Comparison of ENCODE assay signal across 8 cellular contexts in genomic region chr1:150696151-150696550, GRCh38. TPM values are rescaled to one million over a fixed set of nuclear protein-coding genes. Genes with fewer than 3 reads are reported as not detected.
DNase-seq lines count a peak whose midpoint lies in the region; ATAC-seq, FAIRE-seq and TF ChIP-seq lines count a peak whose summit lies in the region.

No MANE protein-coding gene starts in this region.

- ATAC-seq in right lobe of liver (no peak), aorta (ENCODE audit: low FRiP score) (no peak), GM21390 (IDR thresholded peaks at IDR 0.05; ENCODE audit: unreplicated experiment) (no peak), HG03460 (IDR thresholded peaks at IDR 0.05; ENCODE audit: unreplicated experiment) (no peak)

- peaks cover 20% of the 10 kb centered on the region for H3K79me2 ChIP-seq in astrocyte (ENCODE audit: insufficient read depth, low read length)

- FAIRE-seq in astrocyte (lab: Jason Lieb, UNC), result no peak

- H3K27me3 ChIP-seq in left ventricle myocardium inferior (ENCODE audit: low read depth) (no peaks in the 10 kb centered on the region), astrocyte (ENCODE audit: insufficient read depth, low read length) (no peaks in the 10 kb centered on the region), right lobe of liver (no peaks in the 10 kb centered on the region), aorta (ENCODE audit: control insufficient read depth in 1 of 2, insufficient read depth in 2 of 2, low read length in 1 of 2) (no peaks in the 10 kb centered on the region)

- TF ChIP-seq CTCF in left ventricle myocardium inferior (IDR thresholded peaks at IDR 0.05; ENCODE audit: borderline replicate concordance) (no peak), astrocyte (IDR thresholded peaks at IDR 0.05; ENCODE audit: insufficient read depth, low read depth, low read length) (no peak), right lobe of liver (IDR thresholded peaks at IDR 0.05) (no peak)

- peaks cover 5% of the 10 kb centered on the region for H3K4me1 Mint-ChIP-seq in astrocyte (ENCODE audit: low read depth, unreplicated experiment)

- intact Hi-C loops in left ventricle myocardium inferior (cut with micrococcal nuclease), result no loop called here
- intact Hi-C loops in cardiac septum (cut with DNase I), result loop anchor here (5.0 kb wide), 1 partner anchor 134 kb away; no protein-coding TSS in a partner anchor
- intact Hi-C loops in right lobe of liver (cut with DNase I), result no loop called here
- intact Hi-C loops in aorta (cut with DNase I), result no loop called here

- H4K20me1 ChIP-seq in astrocyte (ENCODE audit: insufficient read depth, low read length), result peaks cover 4% of the 10 kb centered on the region

- H2AFZ ChIP-seq in astrocyte (ENCODE audit: low read depth, low read length), result no peak overlapping the region

- peak overlapping the region; percentile 77 for H3K9ac ChIP-seq in astrocyte (ENCODE audit: low read length)

- DNase-seq in left ventricle myocardium inferior (no peak), cardiac septum (ENCODE audit: low spot score) (no peak), astrocyte (ENCODE audit: low read depth) (no peak), right lobe of liver (no peak), aorta (no peak), NCI-H446 treated with DMSO at 0.1 percent for 48 hours (lab: John Stamatoyannopoulos, UW) (no peak)

- H3K27ac Mint-ChIP-seq in astrocyte (ENCODE audit: unreplicated experiment), result peak overlapping the region; percentile 67

- TF ChIP-seq POLR2A in right lobe of liver (IDR thresholded peaks at IDR 0.05), result no peak

- H3K36me3 ChIP-seq in left ventricle myocardium inferior, result peaks cover 36% of the 10 kb centered on the region
- peaks cover 9% of the 10 kb centered on the region for H3K36me3 ChIP-seq in astrocyte (ENCODE audit: insufficient read depth, low read length)
- H3K36me3 ChIP-seq in right lobe of liver, result peaks cover 0 to 31% (median 12%) of the 10 kb centered on the region in 4 donors
- H3K36me3 ChIP-seq in aorta (ENCODE audit: control insufficient read depth in 1 of 2, insufficient read depth in 2 of 2, low read length in 1 of 2), result no peaks in the 10 kb centered on the region

- H3K9me3 ChIP-seq in left ventricle myocardium inferior (replicated peaks) (no peaks in the 10 kb centered on the region), astrocyte (ENCODE audit: insufficient read depth, low read depth, low read length) (no peaks in the 10 kb centered on the region), right lobe of liver (no peaks in the 10 kb centered on the region), aorta (ENCODE audit: control insufficient read depth, low read length) (no peaks in the 10 kb centered on the region)

- no peaks in the 10 kb centered on the region for H3K27me3 Mint-ChIP-seq in astrocyte (ENCODE audit: low read depth, unreplicated experiment)

- peak overlapping the region; percentile 100 for H3K4me3 Mint-ChIP-seq in astrocyte (ENCODE audit: unreplicated experiment)

- WGBS in right lobe of liver (ENCODE audit: insufficient coverage, low coverage, low lambda C conversion rate, missing lambda C conversion rate), result 2% methylated on average over 1 of the region's 1 CpG
- 25 to 30% methylated on average over 1 of the region's 1 CpG for WGBS in aorta, 2 donors

- H3K36me3 Mint-ChIP-seq in astrocyte (ENCODE audit: low read depth, unreplicated experiment), result no peaks in the 10 kb centered on the region

- peaks cover 33% of the 10 kb centered on the region for H3K4me1 ChIP-seq in left ventricle myocardium inferior
- peaks cover 7% of the 10 kb centered on the region for H3K4me1 ChIP-seq in astrocyte (ENCODE audit: insufficient read depth, low read length)
- H3K4me1 ChIP-seq in right lobe of liver, result peaks cover 0 to 16% (median 1%) of the 10 kb centered on the region in 4 donors
- no peaks in the 10 kb centered on the region for H3K4me1 ChIP-seq in aorta (ENCODE audit: control insufficient read depth in 1 of 2, insufficient read depth in 2 of 2, low read length in 2 of 2)

- no peaks in the 10 kb centered on the region for H3K9me3 Mint-ChIP-seq in astrocyte (ENCODE audit: unreplicated experiment)

- H3K4me2 ChIP-seq in astrocyte (ENCODE audit: low read length), result peak overlapping the region; percentile 83

- H3K4me3 ChIP-seq in left ventricle myocardium inferior, result peak overlapping the region; percentile 79
- H3K4me3 ChIP-seq in astrocyte (ENCODE audit: insufficient read depth, low read depth, low read length), result peak overlapping the region; percentile 97
- peak overlapping the region; percentile 63 to 70 (median 67) for H3K4me3 ChIP-seq in right lobe of liver
- H3K4me3 ChIP-seq in aorta (ENCODE audit: low read length in 2 of 2), result peak overlapping the region; percentile 79 to 85

- H3K27ac ChIP-seq in left ventricle myocardium inferior (replicated peaks) (peak overlapping the region; percentile 78), astrocyte (ENCODE audit: low read depth, low read length) (no peak overlapping the region), right lobe of liver (no peak overlapping the region), aorta (ENCODE audit: low read depth in 1 of 2, low read length in 2 of 2) (no peak overlapping the region)

RNA-seq across cellular contexts. Expression of gene GOLPH3L, which starts 0.8 kb away (rescaled TPM):
- total RNA-seq in left ventricle myocardium inferior (16.9 TPM), cardiac septum (12.6 TPM), astrocyte (20.9 and 21.3 TPM in 2 replicates), right lobe of liver (10 to 100 TPM in 4 of 6 experiments, 1 to 10 TPM in 2; 4.1 to 15.3 (median 11.2) TPM), aorta (10 to 100 TPM; 23.9 to 27.6 TPM)
- polyA plus RNA-seq in aorta, result 10 to 100 TPM; 15.8 to 17.0 TPM

RNA-seq across cellular contexts. Expression of gene HORMAD1, which starts 24.5 kb away (rescaled TPM):
- total RNA-seq in left ventricle myocardium inferior, result not detected
- total RNA-seq in cardiac septum, result not detected
- total RNA-seq in astrocyte, result not detected in 2 replicates
- total RNA-seq in right lobe of liver, result under 1 TPM in 3 of 6 experiments, not detected in 3; 0.22 to 0.47 (median 0.25) TPM
- total RNA-seq in aorta, result under 1 TPM; 0.72 to 0.84 TPM
- polyA plus RNA-seq in aorta, result not detected
